In genomic region chr3:52232279-52233107, GRCh38 we compare ENCODE assay signal across 8 cellular contexts.
A peak's percentile ranks its signal among the peaks of the same experiment; 100 is the strongest.
DNase-seq lines count a peak whose midpoint lies in the region; ATAC-seq and TF ChIP-seq lines count a peak whose summit lies in the region.
"Had no signal": no experiment of that assay in that cellular context is flagged by ENCODE, and none has a peak within 500 bp of the region (broad histone marks: within the 10 kb centered on the region; RNA-seq: fewer than 3 reads in every experiment).

No MANE protein-coding gene starts in this region.

- no peak overlapping the region for H3K4me3 ChIP-seq in astrocyte of the spinal cord (ENCODE audit: low read depth, low read length)
- H3K4me3 ChIP-seq: left lung had no signal

- peak; percentile 23 for TF ChIP-seq CTCF in astrocyte of the spinal cord (IDR thresholded peaks at IDR 0.05; ENCODE audit: low read depth, low read length)

- in situ Hi-C loops in astrocyte of the spinal cord (cut with HindIII; ENCODE audit: low sequenced_read_pairs) = no loop called here

- no peak for ATAC-seq in GM21825 (IDR thresholded peaks at IDR 0.05; ENCODE audit: unreplicated experiment)

- peak; percentile 69 for DNase-seq in activated effector memory CD4-positive, alpha-beta T cell treated with anti-CD3 and anti-CD28 coated beads, Interleukin-2, amount 50 U/mL, for 16 hours
- no peak for DNase-seq in activated effector memory CD4-positive, alpha-beta T cell treated with Interleukin-2 at 50 U/mL for 16 hours
- no peak for DNase-seq in astrocyte of the spinal cord (ENCODE audit: low read depth, low spot score)
- DNase-seq in stimulated activated CD4-positive, alpha-beta T cell treated with anti-CD3 and anti-CD28 coated beads, Interleukin-4, amount 100 ng/mL, for 24 hours = peak; percentile 43
- no peak for DNase-seq in activated CD4-positive, CD25-positive, alpha-beta regulatory T cell treated with anti-CD3 and anti-CD28 coated beads, Interleukin-2, amount 50 U/mL, for 72 hours
- DNase-seq: cerebellar nuclear complex had no signal

Comparison
In these comparisons a context has a peak if more than half of its experiments do, and no peak if none do; other contexts are left out.
1. DNase-seq: peak in activated effector memory CD4-positive, alpha-beta T cell treated with anti-CD3 and anti-CD28 coated beads, Interleukin-2, amount 50 U/mL, for 16 hours (single experiment) and stimulated activated CD4-positive, alpha-beta T cell treated with anti-CD3 and anti-CD28 coated beads, Interleukin-4, amount 100 ng/mL, for 24 hours (single experiment); none in activated effector memory CD4-positive, alpha-beta T cell treated with Interleukin-2 at 50 U/mL for 16 hours (single experiment), astrocyte of the spinal cord (single experiment) and activated CD4-positive, CD25-positive, alpha-beta regulatory T cell treated with anti-CD3 and anti-CD28 coated beads, Interleukin-2, amount 50 U/mL, for 72 hours (single experiment).